In the genomic region with DNA sequence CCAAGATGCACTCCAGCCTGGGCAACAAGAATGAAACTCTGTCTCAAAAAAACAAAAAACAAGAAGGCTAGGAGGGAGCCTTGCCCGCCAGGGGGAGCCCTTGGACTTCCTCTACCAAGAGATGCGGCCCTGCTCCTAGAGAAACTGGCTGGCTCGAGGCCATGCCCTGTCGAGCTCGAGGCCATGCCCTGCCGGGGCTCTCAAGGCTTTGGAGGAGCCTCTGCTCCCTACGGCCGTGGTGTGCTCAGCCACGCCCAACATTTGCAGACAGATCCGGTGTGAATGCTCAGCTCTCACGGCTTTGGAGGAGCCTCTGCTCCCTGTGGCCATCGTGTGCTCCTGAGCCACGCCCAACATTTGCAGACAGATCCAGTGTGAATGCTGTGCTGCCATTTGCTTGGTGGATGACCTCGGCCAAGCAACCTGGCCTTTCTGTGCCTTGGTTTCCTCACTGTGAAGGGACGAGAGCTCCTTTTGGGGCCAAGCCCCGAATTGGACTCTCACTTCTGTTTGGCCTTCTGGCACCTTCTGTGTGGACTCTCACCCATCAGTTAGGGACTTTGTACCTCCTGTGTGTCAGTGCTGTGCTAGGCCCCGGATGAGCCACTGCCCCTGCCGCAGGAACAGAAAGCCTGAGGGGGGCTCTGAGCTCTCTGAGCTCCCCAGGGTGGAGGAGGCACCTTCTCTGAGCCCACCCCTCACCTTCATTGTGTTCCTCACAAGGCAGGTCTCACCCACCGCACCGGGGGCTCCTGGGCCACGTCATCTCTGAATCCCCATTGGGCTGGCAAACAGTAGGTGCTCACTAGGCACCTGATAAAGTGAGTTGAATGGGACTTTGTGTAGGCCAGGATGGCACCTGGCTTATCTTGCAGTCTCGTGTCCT, we compare ENCODE assay signal across 8 cellular contexts. TPM values are rescaled to one million over a fixed set of nuclear protein-coding genes. Genes with fewer than 3 reads are reported as not detected.
DNase-seq lines count a peak whose midpoint lies in the region; ATAC-seq and TF ChIP-seq lines count a peak whose summit lies in the region.

No MANE protein-coding gene starts in this region.

- H3K9ac ChIP-seq in endodermal cell (ENCODE audit: extremely low read depth, low read length, poor library complexity, severe bottlenecking) = no peak overlapping the region

- no peaks in the 10 kb centered on the region for H3K9me3 Mint-ChIP-seq in endodermal cell

- peak; percentile 72 for DNase-seq in COLO829 (ENCODE audit: low spot score)
- peak; percentile 25 to 96 (median 88) for DNase-seq in HUDEP-2 (lab: John Stamatoyannopoulos, UW; ENCODE audit: unreplicated experiment in 76 of 76)
- peak; percentile 55 for DNase-seq in NOMO-1 treated with dmso at 0.1 percent for 144 hours (lab: John Stamatoyannopoulos, UW; ENCODE audit: unreplicated experiment)
- peak; percentile 87 for DNase-seq in activated CD8-positive, alpha-beta memory T cell treated with anti-CD3 and anti-CD28 coated beads, Interleukin-2, amount 50 U/mL, for 1 hour (ENCODE audit: extremely low read depth)
- DNase-seq in endodermal cell = peak; percentile 99
- DNase-seq in midbrain (lab: John Stamatoyannopoulos, UW) = peak; percentile 95
- peak; percentile 74 to 83 for DNase-seq in stimulated activated CD8-positive, alpha-beta memory T cell treated with anti-CD3 and anti-CD28 coated beads, Interleukin-15, amount 100 ng/mL, for 4 hours (ENCODE audit: low read depth in 2 of 2)

- peaks cover 19% of the 10 kb centered on the region for H3K36me3 Mint-ChIP-seq in endodermal cell (ENCODE audit: low read depth)

- no peak overlapping the region for H3K27ac Mint-ChIP-seq in endodermal cell

- H3K27ac ChIP-seq in endodermal cell (ENCODE audit: low read depth, low read length) = no peak overlapping the region

- TF ChIP-seq CTCF in endodermal cell (conservative IDR thresholded peaks at IDR 0.05) = peak; percentile 93

- peaks cover 4% of the 10 kb centered on the region for H3K4me1 Mint-ChIP-seq in endodermal cell

- H3K27me3 ChIP-seq in endodermal cell (ENCODE audit: control insufficient read depth, insufficient read depth, low read length, poor library complexity, severe bottlenecking) = no peaks in the 10 kb centered on the region

- no peak for ATAC-seq in HG03039 (IDR thresholded peaks at IDR 0.05; ENCODE audit: unreplicated experiment)

- H3K27me3 Mint-ChIP-seq in endodermal cell (ENCODE audit: insufficient read depth) = peaks cover 4% of the 10 kb centered on the region

- H3K36me3 ChIP-seq in endodermal cell (ENCODE audit: control insufficient read depth, insufficient read depth, low read length) = peaks cover 22% of the 10 kb centered on the region

- H3K9me3 ChIP-seq in endodermal cell (ENCODE audit: control insufficient read depth, low read length) = no peaks in the 10 kb centered on the region

- H3K4me3 ChIP-seq in endodermal cell (ENCODE audit: low read length) = no peak overlapping the region

- 45 to 61% methylated on average over 18 to 22 of the region's 22 CpGs for WGBS in endodermal cell (ENCODE audit: insufficient coverage in 1 of 2, insufficient read length in 1 of 2), 2 experiments

- H3K4me3 Mint-ChIP-seq in endodermal cell = no peak overlapping the region

- no peaks in the 10 kb centered on the region for H3K4me1 ChIP-seq in endodermal cell (ENCODE audit: control insufficient read depth, insufficient read depth, low read length)

RNA-seq across cellular contexts. Expression of a gene that starts 14.1 kb away (rescaled TPM):
- 10 to 100 TPM; 38.4 to 39.4 TPM for total RNA-seq in endodermal cell
- 34.3 TPM for polyA plus RNA-seq in endodermal cell (2013, experiment 1 of 2)
- 33.0 TPM for polyA plus RNA-seq in endodermal cell (2013, experiment 2 of 2)

RNA-seq across cellular contexts. Expression of a gene that starts 44.6 kb away (rescaled TPM):
- total RNA-seq in endodermal cell = 10 to 100 TPM; 53.3 to 62.3 TPM
- polyA plus RNA-seq in endodermal cell (2013, experiment 1 of 2) = 55.3 TPM
- 52.0 TPM for polyA plus RNA-seq in endodermal cell (2013, experiment 2 of 2)

RNA-seq across cellular contexts. Expression of a gene that starts 54.7 kb away (rescaled TPM):
- total RNA-seq in endodermal cell = 10 to 100 TPM; 58.2 to 64.1 TPM
- 37.4 TPM for polyA plus RNA-seq in endodermal cell (2013, experiment 1 of 2)
- 35.9 TPM for polyA plus RNA-seq in endodermal cell (2013, experiment 2 of 2)
